In the genomic region with DNA sequence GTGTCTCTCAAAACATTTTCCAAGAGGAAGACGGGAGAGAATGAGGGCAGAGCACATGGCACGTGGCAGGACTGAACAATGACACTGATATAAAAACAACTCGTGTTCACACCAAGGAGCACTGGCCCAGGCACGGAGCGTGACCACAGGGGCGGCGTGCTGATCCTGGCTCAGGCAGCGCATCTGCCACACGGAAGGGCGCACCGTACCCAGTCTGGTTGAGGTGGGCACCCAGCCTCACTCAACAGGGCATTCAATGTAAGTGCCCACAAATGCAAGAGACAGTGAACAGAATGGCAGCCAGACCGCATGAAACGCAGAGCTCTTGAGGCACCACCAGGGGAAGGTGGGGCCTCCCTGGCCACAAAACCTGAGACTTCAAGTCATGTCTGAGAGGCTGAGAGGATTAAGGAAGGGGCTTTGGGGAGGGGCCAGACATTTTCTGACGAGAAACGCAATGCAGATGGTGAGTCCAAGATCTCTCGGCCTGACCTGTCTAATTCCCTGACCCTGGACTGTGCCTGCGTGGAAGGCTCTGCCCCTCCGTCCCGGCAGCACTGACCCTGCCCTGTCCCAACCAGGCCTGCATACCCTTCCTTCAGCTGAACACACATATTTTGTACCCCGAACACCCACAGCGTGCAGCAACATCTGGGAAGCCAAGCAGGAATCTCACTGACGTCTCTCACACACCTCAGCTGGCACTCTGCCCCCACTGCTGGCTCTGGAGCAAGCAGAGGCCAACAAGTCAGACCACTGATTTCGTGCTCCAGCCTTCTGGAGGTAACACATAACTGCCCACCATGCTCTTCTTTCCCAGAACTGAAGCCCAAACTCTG, we compare ENCODE assay signal across 1 cellular context.
A peak's percentile ranks its signal among the peaks of the same experiment; 100 is the strongest.
TF ChIP-seq lines count a peak whose summit lies in the region.

No MANE protein-coding gene starts in this region.

TF ChIP-seq in GM12878, 131 proteins besides CTCF, POLR2A, EP300 and RAD21 (continued from another document):
- TF ChIP-seq, protein P1, sequence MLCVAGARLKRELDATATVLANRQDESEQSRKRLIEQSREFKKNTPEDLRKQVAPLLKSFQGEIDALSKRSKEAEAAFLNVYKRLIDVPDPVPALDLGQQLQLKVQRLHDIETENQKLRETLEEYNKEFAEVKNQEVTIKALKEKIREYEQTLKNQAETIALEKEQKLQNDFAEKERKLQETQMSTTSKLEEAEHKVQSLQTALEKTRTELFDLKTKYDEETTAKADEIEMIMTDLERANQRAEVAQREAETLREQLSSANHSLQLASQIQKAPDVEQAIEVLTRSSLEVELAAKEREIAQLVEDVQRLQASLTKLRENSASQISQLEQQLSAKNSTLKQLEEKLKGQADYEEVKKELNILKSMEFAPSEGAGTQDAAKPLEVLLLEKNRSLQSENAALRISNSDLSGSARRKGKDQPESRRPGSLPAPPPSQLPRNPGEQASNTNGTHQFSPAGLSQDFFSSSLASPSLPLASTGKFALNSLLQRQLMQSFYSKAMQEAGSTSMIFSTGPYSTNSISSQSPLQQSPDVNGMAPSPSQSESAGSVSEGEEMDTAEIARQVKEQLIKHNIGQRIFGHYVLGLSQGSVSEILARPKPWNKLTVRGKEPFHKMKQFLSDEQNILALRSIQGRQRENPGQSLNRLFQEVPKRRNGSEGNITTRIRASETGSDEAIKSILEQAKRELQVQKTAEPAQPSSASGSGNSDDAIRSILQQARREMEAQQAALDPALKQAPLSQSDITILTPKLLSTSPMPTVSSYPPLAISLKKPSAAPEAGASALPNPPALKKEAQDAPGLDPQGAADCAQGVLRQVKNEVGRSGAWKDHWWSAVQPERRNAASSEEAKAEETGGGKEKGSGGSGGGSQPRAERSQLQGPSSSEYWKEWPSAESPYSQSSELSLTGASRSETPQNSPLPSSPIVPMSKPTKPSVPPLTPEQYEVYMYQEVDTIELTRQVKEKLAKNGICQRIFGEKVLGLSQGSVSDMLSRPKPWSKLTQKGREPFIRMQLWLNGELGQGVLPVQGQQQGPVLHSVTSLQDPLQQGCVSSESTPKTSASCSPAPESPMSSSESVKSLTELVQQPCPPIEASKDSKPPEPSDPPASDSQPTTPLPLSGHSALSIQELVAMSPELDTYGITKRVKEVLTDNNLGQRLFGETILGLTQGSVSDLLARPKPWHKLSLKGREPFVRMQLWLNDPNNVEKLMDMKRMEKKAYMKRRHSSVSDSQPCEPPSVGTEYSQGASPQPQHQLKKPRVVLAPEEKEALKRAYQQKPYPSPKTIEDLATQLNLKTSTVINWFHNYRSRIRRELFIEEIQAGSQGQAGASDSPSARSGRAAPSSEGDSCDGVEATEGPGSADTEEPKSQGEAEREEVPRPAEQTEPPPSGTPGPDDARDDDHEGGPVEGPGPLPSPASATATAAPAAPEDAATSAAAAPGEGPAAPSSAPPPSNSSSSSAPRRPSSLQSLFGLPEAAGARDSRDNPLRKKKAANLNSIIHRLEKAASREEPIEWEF (IDR thresholded peaks at IDR 0.05; ENCODE audit: insufficient replicate concordance, low read depth, low read length) = no peak
- TF ChIP-seq JUND (IDR thresholded peaks at IDR 0.05; ENCODE audit: low read depth, low read length) (no peak), CEBPB (IDR thresholded peaks at IDR 0.05; ENCODE audit: borderline replicate concordance in 1 of 2, low read depth in 2 of 2, low read length in 2 of 2) (no peak), CREM (IDR thresholded peaks at IDR 0.05; ENCODE audit: low read depth) (no peak), LARP7 (IDR thresholded peaks at IDR 0.05) (no peak), TCF12 (IDR thresholded peaks at IDR 0.05; ENCODE audit: low read depth, low read length) (no peak), ZBED1 (IDR thresholded peaks at IDR 0.05; ENCODE audit: borderline replicate concordance) (no peak; the same call in 1 of the 2 replicates), GATAD2B (conservative IDR thresholded peaks at IDR 0.05; ENCODE audit: low read depth) (0 out of 2 replicates have a peak, but pooled peaks have one; percentile 34), POLR2AphosphoS2 (IDR thresholded peaks at IDR 0.05; ENCODE audit: low read depth, low read length) (0 out of 2 replicates have a peak, but pooled peaks have one; percentile 61), FOS (IDR thresholded peaks at IDR 0.05; ENCODE audit: borderline replicate concordance, extremely low read depth, insufficient read length) (no peak)
- TF ChIP-seq, protein P2, sequence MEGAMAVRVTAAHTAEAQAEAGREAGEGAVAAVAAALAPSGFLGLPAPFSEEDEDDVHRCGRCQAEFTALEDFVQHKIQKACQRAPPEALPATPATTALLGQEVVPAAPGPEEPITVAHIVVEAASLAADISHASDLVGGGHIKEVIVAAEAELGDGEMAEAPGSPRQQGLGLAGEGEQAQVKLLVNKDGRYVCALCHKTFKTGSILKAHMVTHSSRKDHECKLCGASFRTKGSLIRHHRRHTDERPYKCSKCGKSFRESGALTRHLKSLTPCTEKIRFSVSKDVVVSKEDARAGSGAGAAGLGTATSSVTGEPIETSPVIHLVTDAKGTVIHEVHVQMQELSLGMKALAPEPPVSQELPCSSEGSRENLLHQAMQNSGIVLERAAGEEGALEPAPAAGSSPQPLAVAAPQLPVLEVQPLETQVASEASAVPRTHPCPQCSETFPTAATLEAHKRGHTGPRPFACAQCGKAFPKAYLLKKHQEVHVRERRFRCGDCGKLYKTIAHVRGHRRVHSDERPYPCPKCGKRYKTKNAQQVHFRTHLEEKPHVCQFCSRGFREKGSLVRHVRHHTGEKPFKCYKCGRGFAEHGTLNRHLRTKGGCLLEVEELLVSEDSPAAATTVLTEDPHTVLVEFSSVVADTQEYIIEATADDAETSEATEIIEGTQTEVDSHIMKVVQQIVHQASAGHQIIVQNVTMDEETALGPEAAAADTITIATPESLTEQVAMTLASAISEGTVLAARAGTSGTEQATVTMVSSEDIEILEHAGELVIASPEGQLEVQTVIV (IDR thresholded peaks at IDR 0.05; ENCODE audit: borderline replicate concordance, partially characterized antibody) = no peak
